In genomic region chr1:186782791-186783190, GRCh38 we compare ENCODE assay signal across 1 cellular context.
TF ChIP-seq lines count a peak whose summit lies in the region.

No MANE protein-coding gene starts in this region.

TF ChIP-seq in SK-N-SH, 30 proteins besides CTCF, POLR2A, EP300 and RAD21 (continued from another document):
- no peak for TF ChIP-seq REST (IDR thresholded peaks at IDR 0.05; ENCODE audit: low read depth, low read length)
- TF ChIP-seq FOXM1 (IDR thresholded peaks at IDR 0.05; ENCODE audit: low read depth): no peak
- no peak for TF ChIP-seq USF1 (IDR thresholded peaks at IDR 0.05; ENCODE audit: borderline replicate concordance, low read depth)
- TF ChIP-seq NRF1 (IDR thresholded peaks at IDR 0.05; ENCODE audit: low read depth, low read length): no peak
- TF ChIP-seq TAF1 (IDR thresholded peaks at IDR 0.05; ENCODE audit: borderline replicate concordance, low read depth, low read length): no peak
- TF ChIP-seq PBX3 (IDR thresholded peaks at IDR 0.05): no peak
- TF ChIP-seq FOXJ3 (CRISPR knock-in tag; IDR thresholded peaks at IDR 0.05): no peak
